1 cellular context compared by ENCODE assay signal in the genomic region with DNA sequence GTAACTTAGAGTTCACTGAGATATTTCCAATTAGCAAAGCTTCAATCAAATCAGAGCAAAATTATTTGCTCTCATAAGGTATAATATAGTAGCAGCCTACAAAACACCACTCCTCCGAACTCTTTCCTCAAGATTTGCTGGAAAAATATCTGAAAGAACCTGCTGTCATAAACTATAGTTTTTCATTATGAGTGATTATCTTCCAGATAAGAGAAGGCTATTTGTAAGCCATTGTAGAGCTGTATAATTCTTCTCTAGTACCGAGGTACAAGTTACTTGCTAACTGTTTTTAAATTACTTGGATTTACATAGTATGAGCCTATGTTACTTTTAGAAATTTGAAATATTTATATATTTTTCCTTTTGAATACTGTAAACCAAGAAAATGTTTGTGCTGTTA.
TF ChIP-seq lines count a peak whose summit lies in the region.

No MANE protein-coding gene starts in this region.

TF ChIP-seq in endothelial cell of umbilical vein, 7 proteins besides CTCF, POLR2A, EP300 and RAD21:
- TF ChIP-seq GATA2 (IDR thresholded peaks at IDR 0.05; ENCODE audit: insufficient read depth, insufficient read length, low read depth, low read length) (no peak), MAX (IDR thresholded peaks at IDR 0.05; ENCODE audit: insufficient read depth, insufficient read length) (no peak), MYC (IDR thresholded peaks at IDR 0.05; ENCODE audit: low read depth, low read length) (no peak)
